In genomic region chr16:68421076-68421475, GRCh38 we compare ENCODE assay signal across 21 cellular contexts. TPM values are rescaled to one million over a fixed set of nuclear protein-coding genes. Genes with fewer than 3 reads are reported as not detected.
"Had no signal": no experiment of that assay in that cellular context is flagged by ENCODE, and none has a peak within 500 bp of the region (broad histone marks: within the 10 kb centered on the region; RNA-seq: fewer than 3 reads in every experiment).

No MANE protein-coding gene starts in this region.

- H3K27me3 Mint-ChIP-seq: stimulated activated memory B cell treated with anti-CD40 and anti-IgM and Interleukin-4, amounts not matched to agents 10 μg/mL and 1 μg/mL and 100 μg/mL, for 72 hours; stimulated activated naive CD8-positive, alpha-beta T cell treated with anti-CD3 and anti-CD28 coated beads, Interleukin-15, Interleukin-2, amounts not matched to agents 100 ng/mL and 50 ng/mL, for 24 hours had no signal

- H3K36me3 ChIP-seq: gastrocnemius medialis, spleen, tibial artery, upper lobe of right lung had no signal

- H3K9me3 Mint-ChIP-seq: natural killer cell; neural crest cell; stimulated activated memory B cell treated with anti-CD40 and anti-IgM and Interleukin-4, amounts not matched to agents 10 μg/mL and 1 μg/mL and 100 μg/mL, for 72 hours; stimulated activated naive CD8-positive, alpha-beta T cell treated with anti-CD3 and anti-CD28 coated beads, Interleukin-15, Interleukin-2, amounts not matched to agents 100 ng/mL and 50 ng/mL, for 24 hours had no signal

- H3K27ac Mint-ChIP-seq: natural killer cell; stimulated activated memory B cell treated with anti-CD40 and anti-IgM and Interleukin-4, amounts not matched to agents 10 μg/mL and 1 μg/mL and 100 μg/mL, for 72 hours; stimulated activated naive CD8-positive, alpha-beta T cell treated with anti-CD3 and anti-CD28 coated beads, Interleukin-15, Interleukin-2, amounts not matched to agents 100 ng/mL and 50 ng/mL, for 24 hours had no signal

- H3K4me1 ChIP-seq: gastrocnemius medialis had no signal

- H3K4me3 ChIP-seq: gastrocnemius medialis, mucosa of descending colon, spleen, tibial artery, upper lobe of right lung had no signal

- H3K36me3 Mint-ChIP-seq: natural killer cell; stimulated activated memory B cell treated with anti-CD40 and anti-IgM and Interleukin-4, amounts not matched to agents 10 μg/mL and 1 μg/mL and 100 μg/mL, for 72 hours had no signal

- DNase-seq: effector memory CD4-positive, alpha-beta T cell; gastrocnemius medialis; islet precursor cell; mammary epithelial cell; mucosa of descending colon; natural killer cell; posterior cingulate gyrus; spleen; stimulated activated CD4-positive, alpha-beta T cell treated with anti-CD3 and anti-CD28 coated beads, Interleukin-15, amount 100 ng/mL, for 24 hours; stimulated activated CD4-positive, alpha-beta T cell treated with anti-CD3 and anti-CD28 coated beads, Interleukin-1b, Interleukin-23, amount 100 ng/mL, for 48 hours; stimulated activated CD4-positive, alpha-beta T cell treated with anti-CD3 and anti-CD28 coated beads, Interleukin-4, amount 100 ng/mL, for 24 hours; upper lobe of right lung had no signal

- ATAC-seq: esophagus mucosa; gastrocnemius medialis; left lobe of liver; mucosa of descending colon; natural killer cell; sciatic nerve; stimulated activated memory B cell treated with anti-CD40 and anti-IgM and Interleukin-4, amounts not matched to agents 10 μg/mL and 1 μg/mL and 100 μg/mL, for 72 hours; upper lobe of right lung had no signal

- H3K9me3 ChIP-seq: gastrocnemius medialis, mucosa of descending colon, spleen, tibial artery, upper lobe of right lung had no signal

- H3K27me3 ChIP-seq: gastrocnemius medialis, spleen, upper lobe of right lung had no signal

- H3K4me3 Mint-ChIP-seq: natural killer cell; neural crest cell; stimulated activated memory B cell treated with anti-CD40 and anti-IgM and Interleukin-4, amounts not matched to agents 10 μg/mL and 1 μg/mL and 100 μg/mL, for 72 hours; stimulated activated naive CD8-positive, alpha-beta T cell treated with anti-CD3 and anti-CD28 coated beads, Interleukin-15, Interleukin-2, amounts not matched to agents 100 ng/mL and 50 ng/mL, for 24 hours had no signal

- H3K27ac ChIP-seq: gastrocnemius medialis, spleen, tibial artery, upper lobe of right lung had no signal

RNA-seq across cellular contexts. Expression of gene SMPD3, which starts 27.2 kb away (rescaled TPM):
- total RNA-seq: mammary epithelial cell, osteocyte, pulmonary artery endothelial cell had no signal
- polyA plus RNA-seq: mammary epithelial cell had no signal
